1 cellular context compared by ENCODE assay signal in the genomic region with DNA sequence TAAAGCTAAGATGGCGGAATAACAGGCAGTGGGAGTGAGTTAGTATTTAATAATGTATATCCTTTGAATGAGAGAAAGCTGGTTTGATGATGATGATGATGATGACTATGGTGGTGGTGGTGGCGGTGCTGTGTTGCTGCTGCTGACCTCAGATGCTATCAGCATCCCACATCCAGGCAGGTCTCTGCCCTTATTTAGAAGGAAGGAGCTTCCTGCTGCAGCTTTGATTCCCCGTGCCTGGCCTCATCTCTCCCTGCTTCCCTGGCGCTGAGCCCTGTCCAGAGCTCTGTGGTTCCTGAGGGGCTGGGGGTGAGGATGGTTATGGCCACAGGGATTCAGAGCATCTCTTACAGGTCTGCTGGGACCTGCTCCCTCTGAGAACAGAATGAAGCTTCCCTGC.
A peak's percentile ranks its signal among the peaks of the same experiment; 100 is the strongest.
TF ChIP-seq lines count a peak whose summit lies in the region.

No MANE protein-coding gene starts in this region.

TF ChIP-seq in HEK293, 187 proteins besides CTCF, POLR2A, EP300 and RAD21 (continued from another document):
- TF ChIP-seq ZNF391 (tag by site-specific recombination; IDR thresholded peaks at IDR 0.05; ENCODE audit: borderline replicate concordance, low read depth): no peak
- TF ChIP-seq ZBTB17 (tag by site-specific recombination; IDR thresholded peaks at IDR 0.05): no peak
- no peak for TF ChIP-seq EGR2 (tag by site-specific recombination; IDR thresholded peaks at IDR 0.05; ENCODE audit: low read depth)
- TF ChIP-seq, protein P1, sequence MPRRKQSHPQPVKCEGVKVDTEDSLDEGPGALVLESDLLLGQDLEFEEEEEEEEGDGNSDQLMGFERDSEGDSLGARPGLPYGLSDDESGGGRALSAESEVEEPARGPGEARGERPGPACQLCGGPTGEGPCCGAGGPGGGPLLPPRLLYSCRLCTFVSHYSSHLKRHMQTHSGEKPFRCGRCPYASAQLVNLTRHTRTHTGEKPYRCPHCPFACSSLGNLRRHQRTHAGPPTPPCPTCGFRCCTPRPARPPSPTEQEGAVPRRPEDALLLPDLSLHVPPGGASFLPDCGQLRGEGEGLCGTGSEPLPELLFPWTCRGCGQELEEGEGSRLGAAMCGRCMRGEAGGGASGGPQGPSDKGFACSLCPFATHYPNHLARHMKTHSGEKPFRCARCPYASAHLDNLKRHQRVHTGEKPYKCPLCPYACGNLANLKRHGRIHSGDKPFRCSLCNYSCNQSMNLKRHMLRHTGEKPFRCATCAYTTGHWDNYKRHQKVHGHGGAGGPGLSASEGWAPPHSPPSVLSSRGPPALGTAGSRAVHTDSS (tag by site-specific recombination; IDR thresholded peaks at IDR 0.05): peak; percentile 60; the same call in 1 of the 2 replicates
- TF ChIP-seq KLF7 (tag by site-specific recombination; IDR thresholded peaks at IDR 0.05; ENCODE audit: borderline replicate concordance): no peak
